8 cellular contexts compared by ENCODE assay signal in the genomic region with DNA sequence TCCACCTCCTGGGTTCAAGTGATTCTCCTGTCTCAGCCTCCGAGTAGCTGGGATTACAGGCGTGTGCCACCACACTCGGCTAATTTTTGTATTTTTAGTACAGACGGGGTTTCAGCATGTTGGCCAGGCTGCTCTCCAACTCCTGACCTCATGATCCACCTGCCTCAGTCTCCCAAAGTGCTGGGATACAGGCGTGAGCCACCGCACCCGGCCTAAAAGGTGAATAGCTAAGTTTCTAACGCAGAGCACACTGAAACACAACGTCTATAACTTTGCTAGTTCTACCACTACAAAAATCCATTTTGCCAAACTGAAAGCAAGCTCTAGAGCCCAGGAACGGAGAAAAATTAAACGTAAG. TPM values are rescaled to one million over a fixed set of nuclear protein-coding genes. Genes with fewer than 3 reads are reported as not detected.
A peak's percentile ranks its signal among the peaks of the same experiment; 100 is the strongest.
DNase-seq lines count a peak whose midpoint lies in the region; ATAC-seq, FAIRE-seq and TF ChIP-seq lines count a peak whose summit lies in the region.
"Not testable (repeated sequence)": the region's sequence is repeated elsewhere in the genome, so short reads cannot be mapped to it uniquely, and the experiment has no call there.

No MANE protein-coding gene starts in this region.

- peaks cover 19 to 36% (median 30%) of the 10 kb centered on the region in 4 donors for H3K4me1 Mint-ChIP-seq in CD4-positive, alpha-beta memory T cell
- peaks cover 38% of the 10 kb centered on the region for H3K4me1 Mint-ChIP-seq in activated CD4-positive, alpha-beta T cell treated with anti-CD3 and anti-CD28 coated beads, Interleukin-2, amount 10 ng/mL, durations not matched to agents 7 days and 5 days
- peaks cover 37% of the 10 kb centered on the region for H3K4me1 Mint-ChIP-seq in brain

- not testable (repeated sequence) for H3K27me3 ChIP-seq in CD4-positive, alpha-beta memory T cell (ENCODE audit: insufficient read depth, low read length); fibroblast of lung (ENCODE audit: control insufficient read depth, insufficient read depth, low read length); pancreas; thyroid gland

- peaks cover 32% of the 10 kb centered on the region for H3K79me2 ChIP-seq in fibroblast of lung (ENCODE audit: control insufficient read depth, insufficient read depth, low read length)

- peak overlapping the region; percentile 93 for H3K9ac ChIP-seq in fibroblast of lung (ENCODE audit: insufficient read depth, low read length)

- POLR2A ChIA-PET in CD4-positive, alpha-beta memory T cell (lab: Charles Lee; ENCODE audit: partially characterized antibody), result interaction anchor here (0.7 to 3.1 kb wide), 20 partner anchors 9 to 700 kb away, joined by 3 to 33 read pairs (median 5); a partner anchor contains a TSS
- POLR2A ChIA-PET in activated CD4-positive, alpha-beta T cell treated with anti-CD3 and anti-CD28 coated beads, Interleukin-2, amount 10 ng/mL, durations not matched to agents 7 days and 5 days (lab: Charles Lee), result interaction anchor here (0.9 kb wide), 2 partner anchors 23 to 116 kb away, joined by 3 to 5 read pairs; a partner anchor contains a TSS

- peak overlapping the region; percentile 97 for H3K27ac ChIP-seq in CD4-positive, alpha-beta memory T cell (ENCODE audit: low read depth, low read length)
- H3K27ac ChIP-seq in fibroblast of lung (ENCODE audit: insufficient read depth, low read length) (peak overlapping the region; percentile 84), pancreas (peak overlapping the region; percentile 58 to 80 (median 72)), thyroid gland (peak overlapping the region; percentile 21 to 79 (median 65))

- H3K4me3 ChIP-seq in CD4-positive, alpha-beta memory T cell (ENCODE audit: low read length in 2 of 2), result peak overlapping the region; percentile 71 to 95
- H3K4me3 ChIP-seq in LNCaP clone FGC (ENCODE audit: low read depth, low read length) (peak overlapping the region; percentile 64), fibroblast of lung (replicated peaks in 1 of 4; ENCODE audit: control extremely low read depth in 1 of 4, insufficient read depth in 1 of 4, low read depth in 3 of 4, low read length in 4 of 4) (peak overlapping the region; percentile 58 to 98 (median 88)), lower leg skin (ENCODE audit: low read depth, poor library complexity, severe bottlenecking) (peak overlapping the region; percentile 37), pancreas (peak overlapping the region; percentile 56 to 93 (median 73)), thyroid gland (replicated peaks in 1 of 3) (peak overlapping the region in 2 of 3 donors; percentile 32 to 64)

- H3K36me3 Mint-ChIP-seq in CD4-positive, alpha-beta memory T cell, result peaks cover 12 to 35% of the 10 kb centered on the region in 2 donors
- peaks cover 21% of the 10 kb centered on the region for H3K36me3 Mint-ChIP-seq in activated CD4-positive, alpha-beta T cell treated with anti-CD3 and anti-CD28 coated beads, Interleukin-2, amount 10 ng/mL, durations not matched to agents 7 days and 5 days (ENCODE audit: low read depth)
- peaks cover 20% of the 10 kb centered on the region for H3K36me3 Mint-ChIP-seq in brain

- peak overlapping the region; percentile 96 to 98 (median 97) for H3K4me3 Mint-ChIP-seq in CD4-positive, alpha-beta memory T cell
- H3K4me3 Mint-ChIP-seq in activated CD4-positive, alpha-beta T cell treated with anti-CD3 and anti-CD28 coated beads, Interleukin-2, amount 10 ng/mL, durations not matched to agents 7 days and 5 days, result peak overlapping the region; percentile 98
- H3K4me3 Mint-ChIP-seq in brain, result peak overlapping the region; percentile 95 to 99 (median 97)

- H4K20me1 ChIP-seq in fibroblast of lung (ENCODE audit: control insufficient read depth, extremely low read depth, insufficient read depth, low read length), result not testable (repeated sequence)

- intact Hi-C loops in CD4-positive, alpha-beta memory T cell (cut with micrococcal nuclease), result loop anchor here (5.0 kb wide), 1 partner anchor 102 kb away; no protein-coding TSS in a partner anchor
- intact Hi-C loops in lower leg skin (cut with DNase I; ENCODE audit: low total_unique reads); pancreas (cut with DNase I); thyroid gland (cut with DNase I): not testable (repeated sequence)

- peaks cover 32% of the 10 kb centered on the region for H3K4me1 ChIP-seq in CD4-positive, alpha-beta memory T cell (ENCODE audit: insufficient read depth, low read length)
- H3K4me1 ChIP-seq in fibroblast of lung (ENCODE audit: control insufficient read depth, extremely low read depth, insufficient read depth, low read length), result not testable (repeated sequence)
- H3K4me1 ChIP-seq in pancreas, result peaks cover 3 to 26% (median 13%) of the 10 kb centered on the region in 3 donors
- peaks cover 19 to 30% of the 10 kb centered on the region in 2 donors for H3K4me1 ChIP-seq in thyroid gland

- H3K27ac Mint-ChIP-seq in CD4-positive, alpha-beta memory T cell, result peak overlapping the region; percentile 98 to 99 (median 98)
- peak overlapping the region; percentile 97 for H3K27ac Mint-ChIP-seq in activated CD4-positive, alpha-beta T cell treated with anti-CD3 and anti-CD28 coated beads, Interleukin-2, amount 10 ng/mL, durations not matched to agents 7 days and 5 days
- H3K27ac Mint-ChIP-seq in brain, result peak overlapping the region; percentile 91 to 99 (median 98)

- ATAC-seq in pancreas, result not testable (repeated sequence)

- not testable (repeated sequence) for H3K9me3 ChIP-seq in CD4-positive, alpha-beta memory T cell (ENCODE audit: control insufficient read depth in 1 of 2, low read length in 2 of 2); fibroblast of lung (ENCODE audit: control insufficient read depth, insufficient read depth, low read depth, low read length); pancreas; thyroid gland

- 70 to 74% methylated on average over 11 of the region's 11 CpGs for WGBS in lower leg skin, 2 donors
- 74 to 77% methylated on average over 11 of the region's 11 CpGs for WGBS in pancreas, 2 donors
- WGBS in thyroid gland, 2 donors, result 75 to 76% methylated on average over 11 of the region's 11 CpGs

- CTCF ChIA-PET in CD4-positive, alpha-beta memory T cell (lab: Charles Lee; ENCODE audit: partially characterized antibody), result interaction anchor here (0.8 to 3.9 kb wide), 15 partner anchors 10 to 163 kb away, joined by 3 to 34 read pairs (median 4); a partner anchor contains a TSS
- CTCF ChIA-PET in activated CD4-positive, alpha-beta T cell treated with anti-CD3 and anti-CD28 coated beads, Interleukin-2, amount 10 ng/mL, durations not matched to agents 7 days and 5 days (lab: Charles Lee), result interaction anchor here (0.6 to 3.9 kb wide), 8 partner anchors 8 to 107 kb away, joined by 3 to 19 read pairs (median 3); no protein-coding TSS in a partner anchor

- not testable (repeated sequence) for H3K9me3 Mint-ChIP-seq in CD4-positive, alpha-beta memory T cell; activated CD4-positive, alpha-beta T cell treated with anti-CD3 and anti-CD28 coated beads, Interleukin-2, amount 10 ng/mL, durations not matched to agents 7 days and 5 days; brain

- DNase-seq in CD4-positive, alpha-beta memory T cell; LNCaP clone FGC (ENCODE audit: low read depth); activated CD4-positive, alpha-beta T cell treated with anti-CD3 and anti-CD28 coated beads, Interleukin-2, amount 10 ng/mL, durations not matched to agents 7 days and 5 days; fibroblast of lung (ENCODE audit: low read depth in 2 of 2); lower leg skin (ENCODE audit: low spot score in 2 of 2); pancreas; thyroid gland: not testable (repeated sequence)

- peak overlapping the region; percentile 81 for H3K4me2 ChIP-seq in fibroblast of lung (ENCODE audit: extremely low read depth, insufficient read depth, low read length)

- H3K27me3 Mint-ChIP-seq in CD4-positive, alpha-beta memory T cell, result not testable (repeated sequence)
- H3K27me3 Mint-ChIP-seq in activated CD4-positive, alpha-beta T cell treated with anti-CD3 and anti-CD28 coated beads, Interleukin-2, amount 10 ng/mL, durations not matched to agents 7 days and 5 days, result peaks cover 17% of the 10 kb centered on the region
- H3K27me3 Mint-ChIP-seq in brain, result peaks cover 12% of the 10 kb centered on the region

- FAIRE-seq in pancreas (lab: Jason Lieb, UNC), result not testable (repeated sequence)

- peak overlapping the region; percentile 98 for H2AFZ ChIP-seq in fibroblast of lung (ENCODE audit: low read length)

- not testable (repeated sequence) for TF ChIP-seq POLR2A in lower leg skin (IDR thresholded peaks at IDR 0.05); thyroid gland (IDR thresholded peaks at IDR 0.05)

- H3K36me3 ChIP-seq in CD4-positive, alpha-beta memory T cell (ENCODE audit: insufficient read depth, low read length), result peaks cover 18% of the 10 kb centered on the region
- H3K36me3 ChIP-seq in fibroblast of lung (ENCODE audit: control insufficient read depth, insufficient read depth, low read length); thyroid gland: not testable (repeated sequence)
- H3K36me3 ChIP-seq in pancreas, result peaks cover 0 to 10% (median 8%) of the 10 kb centered on the region in 3 donors

- TF ChIP-seq CTCF in LNCaP clone FGC (IDR thresholded peaks at IDR 0.05; ENCODE audit: control insufficient read depth, extremely low read depth, insufficient read depth); brain (conservative IDR thresholded peaks at IDR 0.05); fibroblast of lung (conservative IDR thresholded peaks at IDR 0.05 in 1 of 2, IDR thresholded peaks at IDR 0.05 in 1 of 2; ENCODE audit: low read depth in 1 of 2, low read length in 2 of 2); lower leg skin (IDR thresholded peaks at IDR 0.05); pancreas (IDR thresholded peaks at IDR 0.05); thyroid gland (IDR thresholded peaks at IDR 0.05): not testable (repeated sequence)

RNA-seq across cellular contexts. Expression of a gene that starts 0.5 kb away (rescaled TPM):
- total RNA-seq in CD4-positive, alpha-beta memory T cell, result 10 to 100 TPM; 51.4 to 54.4 TPM
- polyA plus RNA-seq in CD4-positive, alpha-beta memory T cell, result 100 to 1,000 TPM; 150 to 163 TPM
- 10 to 100 TPM; 51.9 to 64.3 TPM for total RNA-seq in activated CD4-positive, alpha-beta T cell treated with anti-CD3 and anti-CD28 coated beads, Interleukin-2, amount 10 ng/mL, durations not matched to agents 7 days and 5 days
- polyA plus RNA-seq in brain (ENCODE audit: insufficient read depth, low read depth, low replicate concordance) (41.3 TPM), fibroblast of lung (109 and 118 TPM in 2 replicates), pancreas (10 to 100 TPM; 70.3 to 72.4 TPM)
- total RNA-seq in fibroblast of lung (58.0 and 58.5 TPM in 2 replicates), lower leg skin (10 to 100 TPM; 31.1 to 63.7 (median 43.9) TPM), pancreas (10 to 100 TPM; 12.4 to 26.6 (median 21.5) TPM), thyroid gland (10 to 100 TPM; 54.5 to 82.6 (median 76.5) TPM)
- polyA plus RNA-seq in fibroblast of lung (2012), result 90.0 and 107 TPM in 2 replicates
- polyA minus RNA-seq in fibroblast of lung (ENCODE audit: low replicate concordance), result 1.1 TPM in 2 replicates

Comparison
In these comparisons a context has a peak if more than half of its experiments do, and no peak if none do; other contexts are left out.
1. H3K4me3 ChIP-seq: peak in every context shown above with its lines; median percentile 88 in fibroblast of lung; 83 in CD4-positive, alpha-beta memory T cell; 73 in pancreas; 64 in LNCaP clone FGC; 48 in thyroid gland; 37 in lower leg skin.